In the genomic region with DNA sequence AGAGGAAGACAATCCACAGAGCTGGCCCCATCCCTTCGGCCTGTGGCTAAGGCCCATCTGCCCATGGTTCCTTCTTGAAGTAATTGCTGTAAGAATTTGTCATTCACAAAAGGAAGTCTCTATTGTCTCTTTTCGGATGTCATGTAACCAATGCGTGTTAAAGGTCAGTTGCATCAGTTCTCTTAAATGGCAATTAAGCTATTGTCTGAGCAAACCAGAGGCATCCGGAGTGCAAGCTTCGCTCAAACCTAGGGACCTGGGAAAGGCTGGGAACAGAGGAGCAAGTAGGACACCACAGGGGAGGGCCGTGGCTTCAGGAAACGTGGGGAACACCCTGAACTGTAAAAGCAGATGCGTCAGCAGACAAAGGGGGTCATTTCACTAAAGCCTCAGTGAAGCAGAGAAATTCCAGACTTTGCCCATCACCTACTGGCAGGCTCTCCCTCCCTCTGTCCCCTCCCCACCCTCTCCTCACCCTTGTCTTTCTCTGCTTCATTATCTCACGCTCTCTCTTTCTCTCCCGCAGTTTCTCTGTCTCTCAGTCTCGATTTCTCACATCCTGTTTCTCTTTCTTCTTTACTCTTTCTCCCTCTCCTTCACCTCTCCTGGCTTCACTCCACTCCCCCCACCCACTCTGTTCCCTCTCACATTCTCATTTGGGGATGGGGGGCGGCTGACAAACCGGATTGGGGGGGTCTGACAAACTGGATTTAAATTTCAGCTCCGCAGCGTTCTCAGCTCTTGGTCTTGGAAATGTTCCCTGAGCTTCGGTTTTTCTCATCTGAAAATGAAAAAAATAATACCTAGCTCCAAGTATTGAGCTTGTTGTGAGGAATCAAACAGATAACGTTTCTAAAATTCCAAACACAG, we compare ENCODE assay signal across 1 cellular context.
TF ChIP-seq lines count a peak whose summit lies in the region.

No MANE protein-coding gene starts in this region.

TF ChIP-seq in GM12878, 131 proteins besides CTCF, POLR2A, EP300 and RAD21 (continued from another document):
- TF ChIP-seq, protein P1, sequence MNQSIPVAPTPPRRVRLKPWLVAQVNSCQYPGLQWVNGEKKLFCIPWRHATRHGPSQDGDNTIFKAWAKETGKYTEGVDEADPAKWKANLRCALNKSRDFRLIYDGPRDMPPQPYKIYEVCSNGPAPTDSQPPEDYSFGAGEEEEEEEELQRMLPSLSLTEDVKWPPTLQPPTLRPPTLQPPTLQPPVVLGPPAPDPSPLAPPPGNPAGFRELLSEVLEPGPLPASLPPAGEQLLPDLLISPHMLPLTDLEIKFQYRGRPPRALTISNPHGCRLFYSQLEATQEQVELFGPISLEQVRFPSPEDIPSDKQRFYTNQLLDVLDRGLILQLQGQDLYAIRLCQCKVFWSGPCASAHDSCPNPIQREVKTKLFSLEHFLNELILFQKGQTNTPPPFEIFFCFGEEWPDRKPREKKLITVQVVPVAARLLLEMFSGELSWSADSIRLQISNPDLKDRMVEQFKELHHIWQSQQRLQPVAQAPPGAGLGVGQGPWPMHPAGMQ (IDR thresholded peaks at IDR 0.05; ENCODE audit: borderline replicate concordance) = no peak
- no peak for TF ChIP-seq BACH1 (IDR thresholded peaks at IDR 0.05; ENCODE audit: borderline replicate concordance)
